ENCODE assay signal across 1 cellular context in the genomic region with DNA sequence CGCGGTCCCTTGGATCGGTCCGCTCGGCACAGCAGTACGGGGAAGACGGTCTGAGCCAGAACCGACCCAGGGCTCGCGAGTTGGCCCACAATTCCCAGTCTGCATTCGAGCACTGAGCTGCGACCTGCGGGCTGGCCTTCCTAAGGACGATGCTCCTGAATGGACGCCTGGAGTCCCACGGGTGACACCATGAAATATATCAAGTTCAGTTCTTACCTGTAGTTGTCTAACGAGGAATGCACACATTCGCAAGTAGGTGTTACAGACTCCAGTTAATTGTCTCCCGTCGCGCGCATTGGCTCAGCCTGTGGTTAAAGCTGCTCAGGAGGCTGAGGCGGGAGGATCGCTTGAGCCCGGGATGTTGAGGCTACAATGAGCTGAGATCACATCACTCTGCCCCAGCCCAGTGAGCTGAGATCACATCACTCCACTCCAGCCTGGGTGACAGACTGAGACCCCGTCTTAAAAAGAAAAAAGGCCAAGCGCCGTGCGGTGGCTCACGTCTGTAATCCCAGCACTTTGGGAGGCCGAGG.
TF ChIP-seq lines count a peak whose summit lies in the region.

No MANE protein-coding gene starts in this region.

TF ChIP-seq in GM23338, 12 proteins besides CTCF, POLR2A, EP300 and RAD21 (continued from another document):
- TF ChIP-seq EZH2 (IDR thresholded peaks at IDR 0.05; ENCODE audit: low read depth, unreplicated experiment) (no peak), JUNB (IDR thresholded peaks at IDR 0.05; ENCODE audit: unreplicated experiment) (no peak), ZNF114 (CRISPR knock-in tag; IDR thresholded peaks at IDR 0.05) (no peak), CREB1 (CRISPR knock-in tag; IDR thresholded peaks at IDR 0.05; ENCODE audit: low read depth) (no peak), EZH2phosphoT487 (IDR thresholded peaks at IDR 0.05; ENCODE audit: unreplicated experiment) (no peak), ZNF331 (CRISPR knock-in tag; IDR thresholded peaks at IDR 0.05; ENCODE audit: low read depth) (no peak)
